Comparison of ENCODE assay signal across 1 cellular context in the genomic region with DNA sequence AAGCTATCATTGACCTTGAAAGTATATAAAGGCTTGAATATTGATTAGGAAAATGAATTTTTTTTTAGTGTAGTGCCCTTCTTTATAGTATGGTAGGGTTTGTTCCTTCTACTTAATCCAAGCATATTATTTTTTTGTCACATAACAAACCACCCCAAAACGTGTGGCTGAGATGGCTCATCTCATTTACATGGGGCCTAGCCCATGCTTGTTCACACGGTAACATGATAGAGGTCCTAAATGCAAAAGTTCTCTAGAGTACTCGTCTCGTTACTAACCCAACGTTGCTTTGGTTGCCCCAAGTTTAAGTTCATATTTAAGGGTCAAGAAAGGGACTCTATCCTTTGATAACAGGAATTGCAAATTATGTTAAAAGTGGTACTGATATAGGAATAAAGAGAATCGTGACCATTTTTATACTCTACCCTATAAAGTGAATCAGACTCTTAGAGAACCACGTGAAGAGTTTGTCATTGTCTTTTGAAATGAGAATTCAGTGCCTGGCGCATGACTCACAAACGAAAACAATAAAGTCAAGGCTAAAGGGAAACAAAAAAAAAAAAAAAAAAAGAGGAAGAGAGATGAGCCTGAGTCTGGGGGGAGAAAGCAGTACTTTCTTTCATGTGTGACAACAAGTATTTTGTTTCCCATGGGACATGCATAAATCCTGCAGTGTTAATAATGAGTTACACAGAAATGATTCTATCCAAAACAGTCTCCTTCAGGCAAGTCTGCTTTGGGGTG.
A peak's percentile ranks its signal among the peaks of the same experiment; 100 is the strongest.
TF ChIP-seq lines count a peak whose summit lies in the region.

No MANE protein-coding gene starts in this region.

TF ChIP-seq in GM12878, 131 proteins besides CTCF, POLR2A, EP300 and RAD21 (continued from another document and continues in another):
- TF ChIP-seq REST (IDR thresholded peaks at IDR 0.05; ENCODE audit: low read depth, low read length) (no peak), MEF2B (IDR thresholded peaks at IDR 0.05; ENCODE audit: partially characterized antibody, poor library complexity, severe bottlenecking) (peak; percentile 95), EZH2 (IDR thresholded peaks at IDR 0.05; ENCODE audit: borderline replicate concordance, control insufficient read depth, low read depth, low read length) (no peak), RAD51 (IDR thresholded peaks at IDR 0.05) (peak; percentile 92), IKZF1 (conservative IDR thresholded peaks at IDR 0.05) (peak; percentile 66), FOXK2 (IDR thresholded peaks at IDR 0.05) (no peak), ZNF687 (IDR thresholded peaks at IDR 0.05) (peak; percentile 48; the same call in 1 of the 2 replicates), SREBF2 (IDR thresholded peaks at IDR 0.05; ENCODE audit: low read length) (no peak), KDM1A (IDR thresholded peaks at IDR 0.05; ENCODE audit: borderline replicate concordance) (no peak), E2F8 (IDR thresholded peaks at IDR 0.05; ENCODE audit: low read depth, partially characterized antibody) (no peak), CHD2 (IDR thresholded peaks at IDR 0.05; ENCODE audit: borderline replicate concordance, low read depth, low read length) (peak; percentile 56; the same call in 1 of the 2 replicates), ATF7 (IDR thresholded peaks at IDR 0.05; ENCODE audit: low read depth) (peak; percentile 86)
- TF ChIP-seq, protein P1, sequence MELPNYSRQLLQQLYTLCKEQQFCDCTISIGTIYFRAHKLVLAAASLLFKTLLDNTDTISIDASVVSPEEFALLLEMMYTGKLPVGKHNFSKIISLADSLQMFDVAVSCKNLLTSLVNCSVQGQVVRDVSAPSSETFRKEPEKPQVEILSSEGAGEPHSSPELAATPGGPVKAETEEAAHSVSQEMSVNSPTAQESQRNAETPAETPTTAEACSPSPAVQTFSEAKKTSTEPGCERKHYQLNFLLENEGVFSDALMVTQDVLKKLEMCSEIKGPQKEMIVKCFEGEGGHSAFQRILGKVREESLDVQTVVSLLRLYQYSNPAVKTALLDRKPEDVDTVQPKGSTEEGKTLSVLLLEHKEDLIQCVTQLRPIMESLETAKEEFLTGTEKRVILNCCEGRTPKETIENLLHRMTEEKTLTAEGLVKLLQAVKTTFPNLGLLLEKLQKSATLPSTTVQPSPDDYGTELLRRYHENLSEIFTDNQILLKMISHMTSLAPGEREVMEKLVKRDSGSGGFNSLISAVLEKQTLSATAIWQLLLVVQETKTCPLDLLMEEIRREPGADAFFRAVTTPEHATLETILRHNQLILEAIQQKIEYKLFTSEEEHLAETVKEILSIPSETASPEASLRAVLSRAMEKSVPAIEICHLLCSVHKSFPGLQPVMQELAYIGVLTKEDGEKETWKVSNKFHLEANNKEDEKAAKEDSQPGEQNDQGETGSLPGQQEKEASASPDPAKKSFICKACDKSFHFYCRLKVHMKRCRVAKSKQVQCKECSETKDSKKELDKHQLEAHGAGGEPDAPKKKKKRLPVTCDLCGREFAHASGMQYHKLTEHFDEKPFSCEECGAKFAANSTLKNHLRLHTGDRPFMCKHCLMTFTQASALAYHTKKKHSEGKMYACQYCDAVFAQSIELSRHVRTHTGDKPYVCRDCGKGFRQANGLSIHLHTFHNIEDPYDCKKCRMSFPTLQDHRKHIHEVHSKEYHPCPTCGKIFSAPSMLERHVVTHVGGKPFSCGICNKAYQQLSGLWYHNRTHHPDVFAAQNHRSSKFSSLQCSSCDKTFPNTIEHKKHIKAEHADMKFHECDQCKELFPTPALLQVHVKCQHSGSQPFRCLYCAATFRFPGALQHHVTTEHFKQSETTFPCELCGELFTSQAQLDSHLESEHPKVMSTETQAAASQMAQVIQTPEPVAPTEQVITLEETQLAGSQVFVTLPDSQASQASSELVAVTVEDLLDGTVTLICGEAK (IDR thresholded peaks at IDR 0.05; ENCODE audit: borderline replicate concordance): peak; percentile 93
- TF ChIP-seq, protein P2, sequence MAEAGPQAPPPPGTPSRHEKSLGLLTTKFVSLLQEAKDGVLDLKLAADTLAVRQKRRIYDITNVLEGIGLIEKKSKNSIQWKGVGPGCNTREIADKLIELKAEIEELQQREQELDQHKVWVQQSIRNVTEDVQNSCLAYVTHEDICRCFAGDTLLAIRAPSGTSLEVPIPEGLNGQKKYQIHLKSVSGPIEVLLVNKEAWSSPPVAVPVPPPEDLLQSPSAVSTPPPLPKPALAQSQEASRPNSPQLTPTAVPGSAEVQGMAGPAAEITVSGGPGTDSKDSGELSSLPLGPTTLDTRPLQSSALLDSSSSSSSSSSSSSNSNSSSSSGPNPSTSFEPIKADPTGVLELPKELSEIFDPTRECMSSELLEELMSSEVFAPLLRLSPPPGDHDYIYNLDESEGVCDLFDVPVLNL (IDR thresholded peaks at IDR 0.05; ENCODE audit: low read depth, low read length): no peak
- TF ChIP-seq, protein P3, sequence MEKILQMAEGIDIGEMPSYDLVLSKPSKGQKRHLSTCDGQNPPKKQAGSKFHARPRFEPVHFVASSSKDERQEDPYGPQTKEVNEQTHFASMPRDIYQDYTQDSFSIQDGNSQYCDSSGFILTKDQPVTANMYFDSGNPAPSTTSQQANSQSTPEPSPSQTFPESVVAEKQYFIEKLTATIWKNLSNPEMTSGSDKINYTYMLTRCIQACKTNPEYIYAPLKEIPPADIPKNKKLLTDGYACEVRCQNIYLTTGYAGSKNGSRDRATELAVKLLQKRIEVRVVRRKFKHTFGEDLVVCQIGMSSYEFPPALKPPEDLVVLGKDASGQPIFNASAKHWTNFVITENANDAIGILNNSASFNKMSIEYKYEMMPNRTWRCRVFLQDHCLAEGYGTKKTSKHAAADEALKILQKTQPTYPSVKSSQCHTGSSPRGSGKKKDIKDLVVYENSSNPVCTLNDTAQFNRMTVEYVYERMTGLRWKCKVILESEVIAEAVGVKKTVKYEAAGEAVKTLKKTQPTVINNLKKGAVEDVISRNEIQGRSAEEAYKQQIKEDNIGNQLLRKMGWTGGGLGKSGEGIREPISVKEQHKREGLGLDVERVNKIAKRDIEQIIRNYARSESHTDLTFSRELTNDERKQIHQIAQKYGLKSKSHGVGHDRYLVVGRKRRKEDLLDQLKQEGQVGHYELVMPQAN (conservative IDR thresholded peaks at IDR 0.05): no peak
- TF ChIP-seq, protein P4, sequence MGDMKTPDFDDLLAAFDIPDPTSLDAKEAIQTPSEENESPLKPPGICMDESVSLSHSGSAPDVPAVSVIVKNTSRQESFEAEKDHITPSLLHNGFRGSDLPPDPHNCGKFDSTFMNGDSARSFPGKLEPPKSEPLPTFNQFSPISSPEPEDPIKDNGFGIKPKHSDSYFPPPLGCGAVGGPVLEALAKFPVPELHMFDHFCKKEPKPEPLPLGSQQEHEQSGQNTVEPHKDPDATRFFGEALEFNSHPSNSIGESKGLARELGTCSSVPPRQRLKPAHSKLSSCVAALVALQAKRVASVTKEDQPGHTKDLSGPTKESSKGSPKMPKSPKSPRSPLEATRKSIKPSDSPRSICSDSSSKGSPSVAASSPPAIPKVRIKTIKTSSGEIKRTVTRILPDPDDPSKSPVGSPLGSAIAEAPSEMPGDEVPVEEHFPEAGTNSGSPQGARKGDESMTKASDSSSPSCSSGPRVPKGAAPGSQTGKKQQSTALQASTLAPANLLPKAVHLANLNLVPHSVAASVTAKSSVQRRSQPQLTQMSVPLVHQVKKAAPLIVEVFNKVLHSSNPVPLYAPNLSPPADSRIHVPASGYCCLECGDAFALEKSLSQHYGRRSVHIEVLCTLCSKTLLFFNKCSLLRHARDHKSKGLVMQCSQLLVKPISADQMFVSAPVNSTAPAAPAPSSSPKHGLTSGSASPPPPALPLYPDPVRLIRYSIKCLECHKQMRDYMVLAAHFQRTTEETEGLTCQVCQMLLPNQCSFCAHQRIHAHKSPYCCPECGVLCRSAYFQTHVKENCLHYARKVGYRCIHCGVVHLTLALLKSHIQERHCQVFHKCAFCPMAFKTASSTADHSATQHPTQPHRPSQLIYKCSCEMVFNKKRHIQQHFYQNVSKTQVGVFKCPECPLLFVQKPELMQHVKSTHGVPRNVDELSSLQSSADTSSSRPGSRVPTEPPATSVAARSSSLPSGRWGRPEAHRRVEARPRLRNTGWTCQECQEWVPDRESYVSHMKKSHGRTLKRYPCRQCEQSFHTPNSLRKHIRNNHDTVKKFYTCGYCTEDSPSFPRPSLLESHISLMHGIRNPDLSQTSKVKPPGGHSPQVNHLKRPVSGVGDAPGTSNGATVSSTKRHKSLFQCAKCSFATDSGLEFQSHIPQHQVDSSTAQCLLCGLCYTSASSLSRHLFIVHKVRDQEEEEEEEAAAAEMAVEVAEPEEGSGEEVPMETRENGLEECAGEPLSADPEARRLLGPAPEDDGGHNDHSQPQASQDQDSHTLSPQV (IDR thresholded peaks at IDR 0.05): no peak
- TF ChIP-seq, protein P5, sequence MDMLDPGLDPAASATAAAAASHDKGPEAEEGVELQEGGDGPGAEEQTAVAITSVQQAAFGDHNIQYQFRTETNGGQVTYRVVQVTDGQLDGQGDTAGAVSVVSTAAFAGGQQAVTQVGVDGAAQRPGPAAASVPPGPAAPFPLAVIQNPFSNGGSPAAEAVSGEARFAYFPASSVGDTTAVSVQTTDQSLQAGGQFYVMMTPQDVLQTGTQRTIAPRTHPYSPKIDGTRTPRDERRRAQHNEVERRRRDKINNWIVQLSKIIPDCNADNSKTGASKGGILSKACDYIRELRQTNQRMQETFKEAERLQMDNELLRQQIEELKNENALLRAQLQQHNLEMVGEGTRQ (IDR thresholded peaks at IDR 0.05; ENCODE audit: borderline replicate concordance, low read depth, low read length): peak; percentile 38; the same call in 1 of the 2 replicates
- TF ChIP-seq, protein P6, sequence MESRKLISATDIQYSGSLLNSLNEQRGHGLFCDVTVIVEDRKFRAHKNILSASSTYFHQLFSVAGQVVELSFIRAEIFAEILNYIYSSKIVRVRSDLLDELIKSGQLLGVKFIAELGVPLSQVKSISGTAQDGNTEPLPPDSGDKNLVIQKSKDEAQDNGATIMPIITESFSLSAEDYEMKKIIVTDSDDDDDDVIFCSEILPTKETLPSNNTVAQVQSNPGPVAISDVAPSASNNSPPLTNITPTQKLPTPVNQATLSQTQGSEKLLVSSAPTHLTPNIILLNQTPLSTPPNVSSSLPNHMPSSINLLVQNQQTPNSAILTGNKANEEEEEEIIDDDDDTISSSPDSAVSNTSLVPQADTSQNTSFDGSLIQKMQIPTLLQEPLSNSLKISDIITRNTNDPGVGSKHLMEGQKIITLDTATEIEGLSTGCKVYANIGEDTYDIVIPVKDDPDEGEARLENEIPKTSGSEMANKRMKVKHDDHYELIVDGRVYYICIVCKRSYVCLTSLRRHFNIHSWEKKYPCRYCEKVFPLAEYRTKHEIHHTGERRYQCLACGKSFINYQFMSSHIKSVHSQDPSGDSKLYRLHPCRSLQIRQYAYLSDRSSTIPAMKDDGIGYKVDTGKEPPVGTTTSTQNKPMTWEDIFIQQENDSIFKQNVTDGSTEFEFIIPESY (IDR thresholded peaks at IDR 0.05): no peak
